18 cellular contexts compared by ENCODE assay signal in the genomic region with DNA sequence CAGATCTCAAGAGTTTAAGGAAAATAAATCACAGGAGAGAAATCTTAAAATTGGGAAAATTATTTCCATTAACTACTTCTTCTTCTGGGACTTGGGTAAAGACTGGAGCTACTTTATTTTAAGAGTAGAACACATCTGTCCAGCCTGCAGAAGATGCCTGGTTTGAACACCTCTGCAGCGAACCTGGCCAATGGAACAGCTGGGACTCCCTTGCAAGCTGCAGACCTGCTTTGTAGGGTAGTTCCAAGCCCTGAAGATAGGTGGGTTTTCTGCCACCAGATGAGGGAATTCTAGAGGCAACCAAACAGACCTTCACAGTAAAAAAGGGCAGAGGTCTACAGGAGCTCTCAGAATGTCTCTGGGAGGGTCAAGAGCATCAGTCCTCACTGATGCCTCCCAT.
DNase-seq lines count a peak whose midpoint lies in the region; ATAC-seq and TF ChIP-seq lines count a peak whose summit lies in the region.
"Had no signal": no experiment of that assay in that cellular context is flagged by ENCODE, and none has a peak within 500 bp of the region (broad histone marks: within the 10 kb centered on the region; RNA-seq: fewer than 3 reads in every experiment).

No MANE protein-coding gene starts in this region.

- H3K9me3 ChIP-seq in CD8-positive, alpha-beta T cell (ENCODE audit: low read length) = no peaks in the 10 kb centered on the region
- H3K9me3 ChIP-seq in Peyer's patch = no peaks in the 10 kb centered on the region

- POLR2A ChIA-PET in CD8-positive, alpha-beta T cell (lab: Charles Lee) = interaction anchor here (1.2 to 1.6 kb wide), 5 partner anchors 11 to 235 kb away, joined by 3 to 5 read pairs (median 3); no protein-coding TSS in a partner anchor

- no peaks in the 10 kb centered on the region for H3K27me3 ChIP-seq in CD8-positive, alpha-beta T cell (ENCODE audit: insufficient read depth, low read length)
- H3K27me3 ChIP-seq in Peyer's patch = no peaks in the 10 kb centered on the region

- intact Hi-C loops in activated naive CD4-positive, alpha-beta T cell treated with anti-CD3 and anti-CD28 coated beads for 36 hours (cut with micrococcal nuclease) = loop anchor here (1.0 to 5.0 kb wide), 10 partner anchors 26 to 895 kb away; a partner anchor contains a TSS
- intact Hi-C loops in CD8-positive, alpha-beta T cell (cut with DNase I, micrococcal nuclease) = loop anchor here (1.0 to 10.0 kb wide), 6 partner anchors 26 to 1220 kb away; a partner anchor contains a TSS

- peak; percentile 21 for DNase-seq in activated naive CD4-positive, alpha-beta T cell treated with anti-CD3 and anti-CD28 coated beads for 36 hours
- DNase-seq in activated naive CD4-positive, alpha-beta T cell treated with Interleukin-2 at 50 U/mL for 16 hours = no peak
- peak in 1 of 7 experiments; percentile 52 for DNase-seq in CD8-positive, alpha-beta T cell
- DNase-seq in Peyer's patch (no peak), Ammon's horn (ENCODE audit: low spot score) (no peak), NCI-H2107 treated with DMSO at 0.1 percent for 48 hours (lab: John Stamatoyannopoulos, UW; ENCODE audit: unreplicated experiment) (no peak)
- no peak for DNase-seq in stimulated activated CD4-positive, alpha-beta T cell treated with anti-CD3 and anti-CD28 coated beads, Interleukin-4, amount 100 ng/mL, for 24 hours
- DNase-seq: ACHN, COR-L47, DMS153, DMS79 treated with DMSO at 0.1 percent for 48 hours, EL, GM23248, KBM-7 had no signal

- no peaks in the 10 kb centered on the region for H3K36me3 Mint-ChIP-seq in activated naive CD4-positive, alpha-beta T cell treated with anti-CD3 and anti-CD28 coated beads for 36 hours (ENCODE audit: low read depth)
- H3K36me3 Mint-ChIP-seq in CD8-positive, alpha-beta T cell = no peaks in the 10 kb centered on the region
- H3K36me3 Mint-ChIP-seq: CD14-positive monocyte had no signal

- CTCF ChIA-PET in activated naive CD4-positive, alpha-beta T cell treated with anti-CD3 and anti-CD28 coated beads for 36 hours (lab: Charles Lee) = interaction anchor here (0.5 to 2.8 kb wide), 7 partner anchors 19 to 880 kb away, joined by 3 to 8 read pairs (median 4); no protein-coding TSS in a partner anchor
- CTCF ChIA-PET in CD8-positive, alpha-beta T cell (lab: Charles Lee) = interaction anchor here (0.8 to 6.0 kb wide), 9 partner anchors 9 to 255 kb away, joined by 3 to 44 read pairs (median 5); no protein-coding TSS in a partner anchor

- H3K4me1 Mint-ChIP-seq in activated naive CD4-positive, alpha-beta T cell treated with anti-CD3 and anti-CD28 coated beads for 36 hours (ENCODE audit: low read depth) = peaks cover 48% of the 10 kb centered on the region
- H3K4me1 Mint-ChIP-seq in CD8-positive, alpha-beta T cell (ENCODE audit: low read depth) = peaks cover 38% of the 10 kb centered on the region
- H3K4me1 Mint-ChIP-seq: B cell, CD14-positive monocyte had no signal

- peak overlapping the region; percentile 25 for H3K4me3 ChIP-seq in CD8-positive, alpha-beta T cell (ENCODE audit: low read depth, low read length)
- H3K4me3 ChIP-seq in Peyer's patch = no peak overlapping the region
- H3K4me3 ChIP-seq: GM23248 had no signal

- TF ChIP-seq POLR2A in Peyer's patch (IDR thresholded peaks at IDR 0.05) = no peak

- H3K36me3 ChIP-seq in CD8-positive, alpha-beta T cell (ENCODE audit: insufficient read depth, low read length) = no peaks in the 10 kb centered on the region
- no peaks in the 10 kb centered on the region for H3K36me3 ChIP-seq in Peyer's patch

- ATAC-seq in CD8-positive, alpha-beta T cell = no peak
- ATAC-seq: HCT116 had no signal

- no peaks in the 10 kb centered on the region for H3K27me3 Mint-ChIP-seq in activated naive CD4-positive, alpha-beta T cell treated with anti-CD3 and anti-CD28 coated beads for 36 hours (ENCODE audit: low read depth)
- H3K27me3 Mint-ChIP-seq in CD8-positive, alpha-beta T cell (ENCODE audit: low read depth) = no peaks in the 10 kb centered on the region

- no peaks in the 10 kb centered on the region for H3K9me3 Mint-ChIP-seq in activated naive CD4-positive, alpha-beta T cell treated with anti-CD3 and anti-CD28 coated beads for 36 hours
- H3K9me3 Mint-ChIP-seq in CD8-positive, alpha-beta T cell = no peaks in the 10 kb centered on the region
- H3K9me3 Mint-ChIP-seq: CD14-positive monocyte had no signal

- no peak overlapping the region for H3K27ac Mint-ChIP-seq in activated naive CD4-positive, alpha-beta T cell treated with anti-CD3 and anti-CD28 coated beads for 36 hours
- no peak overlapping the region for H3K27ac Mint-ChIP-seq in CD8-positive, alpha-beta T cell
- H3K27ac Mint-ChIP-seq: B cell, CD14-positive monocyte had no signal

- H3K4me1 ChIP-seq in CD8-positive, alpha-beta T cell (ENCODE audit: insufficient read depth, low read length) = peaks cover 93% of the 10 kb centered on the region
- H3K4me1 ChIP-seq in Peyer's patch = no peaks in the 10 kb centered on the region

- no peak overlapping the region for H3K4me3 Mint-ChIP-seq in activated naive CD4-positive, alpha-beta T cell treated with anti-CD3 and anti-CD28 coated beads for 36 hours
- H3K4me3 Mint-ChIP-seq in CD8-positive, alpha-beta T cell = no peak overlapping the region
- H3K4me3 Mint-ChIP-seq: B cell, CD14-positive monocyte had no signal

- no peak for TF ChIP-seq CTCF in CD8-positive, alpha-beta T cell (IDR thresholded peaks at IDR 0.05)
- no peak for TF ChIP-seq CTCF in Peyer's patch (IDR thresholded peaks at IDR 0.05)

- peak overlapping the region; percentile 59 for H3K27ac ChIP-seq in CD8-positive, alpha-beta T cell (ENCODE audit: low read depth, low read length)
- peak overlapping the region in 3 of 4 donors; percentile 13 to 53 (median 19) for H3K27ac ChIP-seq in Peyer's patch
- H3K27ac ChIP-seq: GM23248, HL-60 had no signal
